ENCODE assay signal across 14 cellular contexts in the genomic region with DNA sequence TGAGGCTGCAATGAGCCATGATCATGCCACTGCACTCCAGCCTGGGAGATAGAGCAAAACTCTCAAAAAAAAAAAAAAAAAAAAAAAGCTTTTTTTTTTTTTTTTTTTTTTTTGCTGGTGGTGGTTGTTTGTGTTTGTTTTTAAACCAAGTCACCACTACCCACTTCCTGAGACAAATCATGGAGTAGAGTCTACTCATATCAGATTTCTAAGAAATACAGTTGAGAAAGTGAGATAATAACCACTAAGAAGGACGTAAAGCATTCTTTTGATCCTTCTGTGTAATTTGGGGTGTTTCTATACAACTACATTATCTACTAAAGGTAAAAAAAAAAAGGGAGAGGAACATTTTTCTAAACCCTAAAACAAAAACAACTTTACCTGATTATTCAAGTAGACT. TPM values are rescaled to one million over a fixed set of nuclear protein-coding genes. Genes with fewer than 3 reads are reported as not detected.
A peak's percentile ranks its signal among the peaks of the same experiment; 100 is the strongest.
DNase-seq lines count a peak whose midpoint lies in the region; ATAC-seq and TF ChIP-seq lines count a peak whose summit lies in the region.
"Had no signal": no experiment of that assay in that cellular context is flagged by ENCODE, and none has a peak within 500 bp of the region (broad histone marks: within the 10 kb centered on the region; RNA-seq: fewer than 3 reads in every experiment).

No MANE protein-coding gene starts in this region.

- peaks cover 0 to 4% of the 10 kb centered on the region in 2 donors for H3K27me3 Mint-ChIP-seq in CD8-positive, alpha-beta memory T cell
- no peaks in the 10 kb centered on the region for H3K27me3 Mint-ChIP-seq in activated naive CD8-positive, alpha-beta T cell
- no peaks in the 10 kb centered on the region for H3K27me3 Mint-ChIP-seq in naive thymus-derived CD8-positive, alpha-beta T cell
- H3K27me3 Mint-ChIP-seq in chondrocyte (ENCODE audit: low read depth): no peaks in the 10 kb centered on the region

- TF ChIP-seq POLR2A in IMR-90 (IDR thresholded peaks at IDR 0.05; ENCODE audit: low read depth, low read length) (no peak), stomach (IDR thresholded peaks at IDR 0.05) (no peak)

- H3K18ac ChIP-seq in IMR-90 (ENCODE audit: low read depth, low read length): no peak overlapping the region

- H2AK9ac ChIP-seq in IMR-90 (replicated peaks; ENCODE audit: low read depth, low read length, poor library complexity): no peak overlapping the region

- no peak overlapping the region for H3K4me2 ChIP-seq in IMR-90 (ENCODE audit: low read depth, low read length)

- peaks cover 34 to 51% (median 51%) of the 10 kb centered on the region in 3 donors for H3K4me1 Mint-ChIP-seq in CD8-positive, alpha-beta memory T cell
- H3K4me1 Mint-ChIP-seq in activated naive CD8-positive, alpha-beta T cell (ENCODE audit: low read depth): peaks cover 40% of the 10 kb centered on the region
- peaks cover 18 to 35% (median 32%) of the 10 kb centered on the region in 4 donors for H3K4me1 Mint-ChIP-seq in naive thymus-derived CD8-positive, alpha-beta T cell
- no peaks in the 10 kb centered on the region for H3K4me1 Mint-ChIP-seq in chondrocyte (ENCODE audit: low read depth)

- no peak overlapping the region for H3K4me3 ChIP-seq in CD8-positive, alpha-beta memory T cell (ENCODE audit: low read length)
- H3K4me3 ChIP-seq in IMR-90 (ENCODE audit: insufficient read depth, low read depth, low read length) (no peak overlapping the region), left lung (no peak overlapping the region), stomach (no peak overlapping the region)
- H3K4me3 ChIP-seq: esophagus muscularis mucosa, prostate gland, thyroid gland had no signal

- no peak overlapping the region for H4K5ac ChIP-seq in IMR-90 (ENCODE audit: low read depth, low read length)

- H3K27ac Mint-ChIP-seq in CD8-positive, alpha-beta memory T cell: peak overlapping the region; percentile 39 to 89 (median 78)
- peak overlapping the region; percentile 85 for H3K27ac Mint-ChIP-seq in activated naive CD8-positive, alpha-beta T cell
- H3K27ac Mint-ChIP-seq in naive thymus-derived CD8-positive, alpha-beta T cell: peak overlapping the region; percentile 61 to 91 (median 81)
- no peak overlapping the region for H3K27ac Mint-ChIP-seq in chondrocyte (ENCODE audit: unreplicated experiment)

- TF ChIP-seq CTCF in IMR-90 (conservative IDR thresholded peaks at IDR 0.05; ENCODE audit: low read depth, low read length) (no peak), left lung (IDR thresholded peaks at IDR 0.05) (no peak), chondrocyte (IDR thresholded peaks at IDR 0.05) (no peak), stomach (IDR thresholded peaks at IDR 0.05) (no peak)

- no peak overlapping the region for H2AFZ ChIP-seq in IMR-90 (replicated peaks; ENCODE audit: low read length, poor library complexity)

- peak; percentile 57 for ATAC-seq in IMR-90 (ENCODE audit: low read depth)
- ATAC-seq in naive thymus-derived CD8-positive, alpha-beta T cell: peak; percentile 90 to 98
- no peak for ATAC-seq in left lung
- ATAC-seq: left colon had no signal

- H3K27me3 ChIP-seq in CD8-positive, alpha-beta memory T cell (ENCODE audit: insufficient read depth, low read length, poor library complexity, severe bottlenecking): no peaks in the 10 kb centered on the region
- H3K27me3 ChIP-seq in IMR-90 (ENCODE audit: control insufficient read depth, insufficient read depth, low read length) (peaks cover 11% of the 10 kb centered on the region), left lung (no peaks in the 10 kb centered on the region), stomach (no peaks in the 10 kb centered on the region)
- H3K27me3 ChIP-seq: esophagus muscularis mucosa, thyroid gland had no signal

- H3K4ac ChIP-seq in IMR-90 (ENCODE audit: low read depth, low read length): no peak overlapping the region

- CTCF ChIA-PET in CD8-positive, alpha-beta memory T cell (lab: Charles Lee): no interaction called here
- CTCF ChIA-PET in IMR-90 (lab: Yijun Ruan, JAX): interaction anchor here (0.6 kb wide), 1 partner anchor 1027 kb away, joined by 3 read pairs; no protein-coding TSS in a partner anchor

- H3K4me3 Mint-ChIP-seq in CD8-positive, alpha-beta memory T cell: peak overlapping the region; percentile 47 to 81 (median 68)
- H3K4me3 Mint-ChIP-seq in activated naive CD8-positive, alpha-beta T cell: peak overlapping the region; percentile 67
- H3K4me3 Mint-ChIP-seq in naive thymus-derived CD8-positive, alpha-beta T cell: peak overlapping the region; percentile 29 to 70 (median 58)
- no peak overlapping the region for H3K4me3 Mint-ChIP-seq in chondrocyte (ENCODE audit: unreplicated experiment)

- H3K9ac ChIP-seq in IMR-90 (ENCODE audit: low read depth, low read length): no peak overlapping the region

- no peak overlapping the region for H2BK120ac ChIP-seq in IMR-90 (ENCODE audit: low read depth, low read length)

- POLR2A ChIA-PET in CD8-positive, alpha-beta memory T cell (lab: Charles Lee): interaction anchor here (0.5 to 0.6 kb wide), 6 partner anchors 22 to 1723 kb away, joined by 3 to 5 read pairs (median 3); no protein-coding TSS in a partner anchor
- POLR2A ChIA-PET in IMR-90 (lab: Charles Lee; ENCODE audit: unreplicated experiment): interaction anchor here (0.6 kb wide), 2 partner anchors 593 to 947 kb away, joined by 3 to 4 read pairs; no protein-coding TSS in a partner anchor
- POLR2A ChIA-PET in naive thymus-derived CD8-positive, alpha-beta T cell (lab: Charles Lee): interaction anchor here (0.6 kb wide), 1 partner anchor 100 kb away, joined by 5 read pairs; no protein-coding TSS in a partner anchor

- no peak overlapping the region for H2AK5ac ChIP-seq in IMR-90 (ENCODE audit: low read depth, low read length)

- H3K27ac ChIP-seq in CD8-positive, alpha-beta memory T cell (ENCODE audit: low read depth, low read length): no peak overlapping the region
- H3K27ac ChIP-seq in IMR-90 (ENCODE audit: insufficient read depth, low read length) (no peak overlapping the region), left lung (no peak overlapping the region), stomach (no peak overlapping the region)
- H3K27ac ChIP-seq: esophagus muscularis mucosa, prostate gland, thyroid gland had no signal

- TF ChIP-seq RAD21 in IMR-90 (IDR thresholded peaks at IDR 0.05; ENCODE audit: low read length): no peak

- H3K79me1 ChIP-seq in IMR-90 (ENCODE audit: low read depth in 1 of 2, low read length in 2 of 2): no peaks in the 10 kb centered on the region

- no peak overlapping the region for H2BK20ac ChIP-seq in IMR-90 (ENCODE audit: low read depth, low read length)

- peaks cover 2 to 4% (median 3%) of the 10 kb centered on the region in 3 donors for H3K36me3 Mint-ChIP-seq in CD8-positive, alpha-beta memory T cell
- no peaks in the 10 kb centered on the region for H3K36me3 Mint-ChIP-seq in activated naive CD8-positive, alpha-beta T cell
- peaks cover 0 to 7% (median 0%) of the 10 kb centered on the region in 3 donors for H3K36me3 Mint-ChIP-seq in naive thymus-derived CD8-positive, alpha-beta T cell
- H3K36me3 Mint-ChIP-seq in chondrocyte (ENCODE audit: low read depth): peaks cover 2% of the 10 kb centered on the region

- no peak overlapping the region for H2BK5ac ChIP-seq in IMR-90 (ENCODE audit: low read depth, low read length, poor library complexity, severe bottlenecking)

- H4K20me1 ChIP-seq in IMR-90 (ENCODE audit: insufficient read depth, low read length): no peaks in the 10 kb centered on the region

- no peaks in the 10 kb centered on the region for H3K36me3 ChIP-seq in CD8-positive, alpha-beta memory T cell (ENCODE audit: insufficient read depth, low read length)
- H3K36me3 ChIP-seq in IMR-90 (ENCODE audit: control insufficient read depth, insufficient read depth, low read length) (no peaks in the 10 kb centered on the region), left lung (peaks cover 0 to 3% of the 10 kb centered on the region in 2 donors), stomach (peaks cover 0 to 7% (median 5%) of the 10 kb centered on the region in 4 donors)
- H3K36me3 ChIP-seq: prostate gland, thyroid gland had no signal

- WGBS in IMR-90 (ENCODE audit: extremely low coverage in 2 of 2, insufficient read length in 1 of 2), 2 experiments: no CpG with 5 or more reads among the region's 1 CpG
- 45 to 67% (median 53%) methylated on average over 1 of the region's 1 CpG for WGBS in stomach, 5 donors

- peaks cover 0 to 2% (median 0%) of the 10 kb centered on the region in 5 donors for H3K9me3 Mint-ChIP-seq in CD8-positive, alpha-beta memory T cell
- H3K9me3 Mint-ChIP-seq in activated naive CD8-positive, alpha-beta T cell (ENCODE audit: low read depth): no peaks in the 10 kb centered on the region
- no peaks in the 10 kb centered on the region for H3K9me3 Mint-ChIP-seq in naive thymus-derived CD8-positive, alpha-beta T cell
- peaks cover 2% of the 10 kb centered on the region for H3K9me3 Mint-ChIP-seq in chondrocyte (ENCODE audit: low read depth)

- no peak overlapping the region for H4K91ac ChIP-seq in IMR-90 (ENCODE audit: insufficient read depth, low read depth, low read length)

- DNase-seq in CD8-positive, alpha-beta memory T cell: peak in 2 of 5 donors; percentile 54 to 70
- DNase-seq in IMR-90 (peak; percentile 17), left lung (no peak), chondrocyte (ENCODE audit: low spot score) (no peak), stomach (no peak)
- peak in 4 of 10 donors; percentile 10 to 75 (median 52) for DNase-seq in naive thymus-derived CD8-positive, alpha-beta T cell
- DNase-seq: EL, left colon, MV-4-11, NCI-H2171, thyroid gland had no signal

- H3K14ac ChIP-seq in IMR-90 (replicated peaks; ENCODE audit: low read depth, low read length): no peak overlapping the region

- intact Hi-C loops in IMR-90 (cut with micrococcal nuclease): no loop called here
- intact Hi-C loops in left lung (cut with DNase I): no loop called here
- intact Hi-C loops in stomach (cut with DNase I; ENCODE audit: low total_unique reads): no loop called here

- no peaks in the 10 kb centered on the region for H3K9me3 ChIP-seq in CD8-positive, alpha-beta memory T cell (ENCODE audit: low read length)
- H3K9me3 ChIP-seq in IMR-90 (ENCODE audit: control insufficient read depth, insufficient read depth, low read length) (peaks cover 2% of the 10 kb centered on the region; the same call in 1 of the 2 replicates), left lung (no peaks in the 10 kb centered on the region), stomach (no peaks in the 10 kb centered on the region)
- H3K9me3 ChIP-seq: esophagus muscularis mucosa, prostate gland, thyroid gland had no signal

- no peak for TF ChIP-seq EP300 in stomach (IDR thresholded peaks at IDR 0.05)

- in situ Hi-C loops in IMR-90 (cut with MboI; ENCODE audit: low sequenced_read_pairs): no loop called here

- no TSS peak for BruUV-seq in IMR-90 (replicated peaks; lab: Mats Ljungman, UMichigan)

- H3K23ac ChIP-seq in IMR-90 (ENCODE audit: low read depth, low read length): no peak overlapping the region

- H2BK15ac ChIP-seq in IMR-90 (ENCODE audit: low read depth, low read length): no peak overlapping the region

- no peak overlapping the region for H4K8ac ChIP-seq in IMR-90 (ENCODE audit: low read depth in 2 of 2, low read length in 2 of 2)

- H3K4me1 ChIP-seq in CD8-positive, alpha-beta memory T cell (ENCODE audit: insufficient read depth, low read length): peaks cover 32% of the 10 kb centered on the region
- H3K4me1 ChIP-seq in IMR-90 (ENCODE audit: control insufficient read depth, insufficient read depth, low read length) (no peaks in the 10 kb centered on the region), left lung (peaks cover 3 to 7% of the 10 kb centered on the region in 2 donors), stomach (peaks cover 0 to 6% (median 0%) of the 10 kb centered on the region in 4 donors)
- H3K4me1 ChIP-seq: prostate gland, thyroid gland had no signal

- H3K56ac ChIP-seq in IMR-90 (ENCODE audit: extremely low read depth, insufficient read depth, low read length): no peak overlapping the region

- dilution Hi-C loops in IMR-90 (cut with HindIII; ENCODE audit: low sequenced_read_pairs, unreplicated experiment): no loop called here

- peaks cover 4% of the 10 kb centered on the region; the same call in 1 of the 2 replicates for H3K9me1 ChIP-seq in IMR-90 (ENCODE audit: insufficient read depth, low read length)

RNA-seq across cellular contexts. Expression of gene AXIN2, which starts 38.0 kb away (rescaled TPM):
- total RNA-seq in CD8-positive, alpha-beta memory T cell: 1 to 10 TPM; 3.8 TPM
- polyA plus RNA-seq in CD8-positive, alpha-beta memory T cell: 3.6 TPM
- total RNA-seq in IMR-90 (2012; rRNA removed) (1.8 and 1.9 TPM in 2 replicates), left lung (10 to 100 TPM; 25.0 to 41.6 TPM), chondrocyte (3.3 to 6.1 TPM (median 3.7 TPM) in 3 replicates), stomach (10 to 100 TPM in 4 of 5 donors, 1 to 10 TPM in 1; 4.1 to 46.9 (median 25.3) TPM)
- polyA plus RNA-seq in IMR-90 (2012; rRNA removed) (0.91 and 0.99 TPM in 2 replicates), stomach (1 to 10 TPM; 2.7 to 3.3 (median 3.2) TPM)
- 1.0 TPM in 2 replicates for polyA plus RNA-seq in IMR-90 (2012; cell fraction: cytosol; rRNA removed)
- 2.3 and 2.4 TPM in 2 replicates for polyA plus RNA-seq in IMR-90 (2012; cell fraction: nucleus; rRNA removed; ENCODE audit: low replicate concordance)
- 10 to 100 TPM; 21.3 to 22.2 TPM for total RNA-seq in naive thymus-derived CD8-positive, alpha-beta T cell
- 1 to 10 TPM; 1.8 to 6.7 (median 3.0) TPM for polyA plus RNA-seq in naive thymus-derived CD8-positive, alpha-beta T cell
